In the genomic region with DNA sequence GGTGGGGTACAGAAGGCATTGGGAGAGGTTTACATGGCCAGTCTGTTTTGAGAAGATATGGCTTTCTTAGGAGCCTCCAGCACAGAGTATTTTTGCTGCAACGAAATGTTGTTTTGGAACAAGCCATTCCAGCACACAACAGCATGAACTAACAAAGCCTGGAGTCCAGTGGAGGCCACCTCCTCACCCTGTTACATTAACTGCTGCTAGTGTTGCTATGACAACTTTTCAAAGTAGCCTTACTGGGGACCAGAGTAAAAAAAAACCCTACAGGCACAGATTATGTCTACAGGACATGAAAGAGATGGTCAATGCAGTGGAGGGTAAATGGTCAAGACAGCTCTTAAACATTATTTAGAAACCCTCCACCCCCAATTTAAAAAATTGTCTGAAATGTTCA, we compare ENCODE assay signal across 24 cellular contexts.
"Had no signal": no experiment of that assay in that cellular context is flagged by ENCODE, and none has a peak within 500 bp of the region (broad histone marks: within the 10 kb centered on the region; RNA-seq: fewer than 3 reads in every experiment).

No MANE protein-coding gene starts in this region.

- H3K27me3 ChIP-seq: esophagus squamous epithelium, heart right ventricle, pancreas, right atrium auricular region, suprapubic skin, tibial artery had no signal

- H3K4me1 ChIP-seq: heart right ventricle, left ventricle myocardium inferior, pancreas, right atrium auricular region, suprapubic skin had no signal

- DNase-seq: activated CD4-positive, alpha-beta T cell treated with anti-CD3 and anti-CD28 coated beads for 36 hours; activated CD4-positive, CD25-positive, alpha-beta regulatory T cell; activated CD8-positive, alpha-beta memory T cell treated with anti-CD3 and anti-CD28 coated beads, Interleukin-2, amount 10 ng/mL, durations not matched to agents 7 days and 5 days; activated CD8-positive, alpha-beta T cell treated with anti-CD3 and anti-CD28 coated beads, Interleukin-2, amount 10 ng/mL, durations not matched to agents 7 days and 5 days; activated T-cell treated with anti-CD3 and anti-CD28 coated beads, Interleukin-2, amount 50 U/mL, for 48 hours; dermis blood vessel endothelial cell; effector CD4-positive, alpha-beta T cell; esophagus squamous epithelium; heart right ventricle; left ventricle myocardium inferior; mesendoderm; natural killer cell; nucleus accumbens; pancreas; stimulated activated CD4-positive, alpha-beta T cell treated with anti-CD3 and anti-CD28 coated beads, Interleukin-15, amount 100 ng/mL, for 24 hours; stimulated activated CD4-positive, alpha-beta T cell treated with anti-CD3 and anti-CD28 coated beads, Interleukin-2, amount 100 ng/mL, for 24 hours; stimulated activated naive CD4-positive, alpha-beta T cell; tibial artery had no signal

- H3K27ac Mint-ChIP-seq: activated CD4-positive, alpha-beta T cell treated with anti-CD3 and anti-CD28 coated beads for 36 hours; activated CD8-positive, alpha-beta memory T cell treated with anti-CD3 and anti-CD28 coated beads, Interleukin-2, amount 10 ng/mL, durations not matched to agents 7 days and 5 days; activated CD8-positive, alpha-beta T cell treated with anti-CD3 and anti-CD28 coated beads, Interleukin-2, amount 10 ng/mL, durations not matched to agents 7 days and 5 days; activated T-helper 2 cell treated with anti-CD3 and anti-CD28 coated beads, Interferon-gamma antibody, Interleukin-2, Interleukin-4, amounts not matched to agents 10 μg/mL and 5 μg/mL and 100 μg/mL, durations not matched to agents 14 hours and 24 hours and 36 hours; natural killer cell had no signal

- ATAC-seq: activated CD4-positive, alpha-beta T cell treated with anti-CD3 and anti-CD28 coated beads for 36 hours; activated CD8-positive, alpha-beta memory T cell treated with anti-CD3 and anti-CD28 coated beads, Interleukin-2, amount 10 ng/mL, durations not matched to agents 7 days and 5 days; activated CD8-positive, alpha-beta T cell treated with anti-CD3 and anti-CD28 coated beads, Interleukin-2, amount 10 ng/mL, durations not matched to agents 7 days and 5 days; activated naive CD4-positive, alpha-beta T cell treated with anti-CD3 and anti-CD28 coated beads, Interleukin-2, amount 50 U/mL, for 72 hours; heart right ventricle; natural killer cell; pancreas had no signal

- H3K9me3 Mint-ChIP-seq: activated T-helper 2 cell treated with anti-CD3 and anti-CD28 coated beads, Interferon-gamma antibody, Interleukin-2, Interleukin-4, amounts not matched to agents 10 μg/mL and 5 μg/mL and 100 μg/mL, durations not matched to agents 14 hours and 24 hours and 36 hours had no signal

- H3K4me3 ChIP-seq: esophagus squamous epithelium, heart right ventricle, left ventricle myocardium inferior, lung, pancreas, right atrium auricular region, smooth muscle cell, suprapubic skin, tibial artery had no signal

- H3K36me3 Mint-ChIP-seq: activated CD8-positive, alpha-beta memory T cell treated with anti-CD3 and anti-CD28 coated beads, Interleukin-2, amount 10 ng/mL, durations not matched to agents 7 days and 5 days; natural killer cell had no signal

- H3K27me3 Mint-ChIP-seq: activated CD8-positive, alpha-beta memory T cell treated with anti-CD3 and anti-CD28 coated beads, Interleukin-2, amount 10 ng/mL, durations not matched to agents 7 days and 5 days had no signal

- H3K36me3 ChIP-seq: esophagus squamous epithelium, heart right ventricle, left ventricle myocardium inferior, pancreas, right atrium auricular region, suprapubic skin, tibial artery had no signal

- H3K4me1 Mint-ChIP-seq: activated CD4-positive, alpha-beta T cell treated with anti-CD3 and anti-CD28 coated beads for 36 hours; activated CD8-positive, alpha-beta memory T cell treated with anti-CD3 and anti-CD28 coated beads, Interleukin-2, amount 10 ng/mL, durations not matched to agents 7 days and 5 days; natural killer cell had no signal

- H3K4me3 Mint-ChIP-seq: activated CD4-positive, alpha-beta T cell treated with anti-CD3 and anti-CD28 coated beads for 36 hours; activated CD8-positive, alpha-beta memory T cell treated with anti-CD3 and anti-CD28 coated beads, Interleukin-2, amount 10 ng/mL, durations not matched to agents 7 days and 5 days; activated CD8-positive, alpha-beta T cell treated with anti-CD3 and anti-CD28 coated beads, Interleukin-2, amount 10 ng/mL, durations not matched to agents 7 days and 5 days; natural killer cell had no signal

- H3K9me3 ChIP-seq: esophagus squamous epithelium, pancreas, suprapubic skin, tibial artery had no signal
